Comparison of ENCODE assay signal across 15 cellular contexts in the genomic region with DNA sequence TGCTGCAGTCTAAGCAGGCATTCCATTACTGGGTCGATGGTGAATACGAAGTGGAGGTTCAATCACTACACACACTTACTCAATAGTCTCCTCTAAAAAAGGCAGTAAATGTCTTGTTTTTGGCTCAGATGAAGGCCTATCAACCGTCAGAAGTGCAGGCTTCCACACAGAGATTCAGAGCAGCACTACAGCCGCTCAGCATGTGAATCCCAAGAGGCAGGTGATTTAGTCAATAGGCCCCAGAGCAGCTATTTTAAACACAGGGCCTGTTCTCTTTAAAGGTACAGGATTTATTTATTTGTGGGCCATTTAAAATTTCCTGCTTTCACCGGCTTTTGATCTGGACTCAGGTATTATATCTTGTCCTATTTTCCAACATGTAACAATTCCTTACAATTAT.
DNase-seq lines count a peak whose midpoint lies in the region.
"Had no signal": no experiment of that assay in that cellular context is flagged by ENCODE, and none has a peak within 500 bp of the region (broad histone marks: within the 10 kb centered on the region; RNA-seq: fewer than 3 reads in every experiment).

No MANE protein-coding gene starts in this region.

- H3K4me1 Mint-ChIP-seq in activated naive CD4-positive, alpha-beta T cell treated with anti-CD3 and anti-CD28 coated beads, Interleukin-2, amount 10 ng/mL, durations not matched to agents 7 days and 5 days: no peaks in the 10 kb centered on the region
- H3K4me1 Mint-ChIP-seq: CD8-positive, alpha-beta memory T cell; T-helper 17 cell had no signal

- in situ Hi-C loops in G401 (cut with HindIII; ENCODE audit: low sequenced_read_pairs): no loop called here

- H3K36me3 Mint-ChIP-seq in activated naive CD4-positive, alpha-beta T cell treated with anti-CD3 and anti-CD28 coated beads, Interleukin-2, amount 10 ng/mL, durations not matched to agents 7 days and 5 days: no peaks in the 10 kb centered on the region
- H3K36me3 Mint-ChIP-seq: CD8-positive, alpha-beta memory T cell had no signal

- CTCF ChIA-PET in activated naive CD4-positive, alpha-beta T cell treated with anti-CD3 and anti-CD28 coated beads, Interleukin-2, amount 10 ng/mL, durations not matched to agents 7 days and 5 days (lab: Charles Lee): no interaction called here

- H3K27ac Mint-ChIP-seq in activated naive CD4-positive, alpha-beta T cell treated with anti-CD3 and anti-CD28 coated beads, Interleukin-2, amount 10 ng/mL, durations not matched to agents 7 days and 5 days: no peak overlapping the region
- H3K27ac Mint-ChIP-seq: CD8-positive, alpha-beta memory T cell; T-helper 17 cell had no signal

- no peaks in the 10 kb centered on the region for H3K27me3 Mint-ChIP-seq in activated naive CD4-positive, alpha-beta T cell treated with anti-CD3 and anti-CD28 coated beads, Interleukin-2, amount 10 ng/mL, durations not matched to agents 7 days and 5 days
- H3K27me3 Mint-ChIP-seq: T-helper 17 cell had no signal

- peak; percentile 19 for DNase-seq in G401 (ENCODE audit: low spot score)
- peak; percentile 67 for DNase-seq in NCI-H1092 treated with DMSO at 0.1 percent for 48 hours (lab: John Stamatoyannopoulos, UW)
- DNase-seq in NCI-H2107 treated with DMSO at 0.1 percent for 48 hours (lab: John Stamatoyannopoulos, UW; ENCODE audit: unreplicated experiment): peak; percentile 86
- peak; percentile 25 for DNase-seq in cerebellum (ENCODE audit: low spot score)
- DNase-seq in activated naive CD4-positive, alpha-beta T cell treated with anti-CD3 and anti-CD28 coated beads, Interleukin-2, amount 10 ng/mL, durations not matched to agents 7 days and 5 days: no peak
- DNase-seq in NCI-H1048 (lab: John Stamatoyannopoulos, UW): no peak
- DNase-seq in hypothalamus (lab: John Stamatoyannopoulos, UW): no peak
- DNase-seq: CD8-positive, alpha-beta memory T cell; DND-41; GM23248; MM.1S; NCI-H1105 treated with DMSO at 0.1 percent for 48 hours; NCI-H2171; NCI-H446 treated with DMSO at 0.1 percent for 48 hours; T-helper 17 cell had no signal

- no peak overlapping the region for H3K4me3 Mint-ChIP-seq in activated naive CD4-positive, alpha-beta T cell treated with anti-CD3 and anti-CD28 coated beads, Interleukin-2, amount 10 ng/mL, durations not matched to agents 7 days and 5 days
- H3K4me3 Mint-ChIP-seq: CD8-positive, alpha-beta memory T cell; T-helper 17 cell had no signal

- peaks cover 4% of the 10 kb centered on the region for H3K9me3 Mint-ChIP-seq in activated naive CD4-positive, alpha-beta T cell treated with anti-CD3 and anti-CD28 coated beads, Interleukin-2, amount 10 ng/mL, durations not matched to agents 7 days and 5 days

Comparison
In these comparisons a context has a peak if more than half of its experiments do, and no peak if none do; other contexts are left out.
1. DNase-seq: peak in G401 (single experiment), NCI-H1092 treated with DMSO at 0.1 percent for 48 hours (single experiment), NCI-H2107 treated with DMSO at 0.1 percent for 48 hours (single experiment) and cerebellum (single experiment); none in activated naive CD4-positive, alpha-beta T cell treated with anti-CD3 and anti-CD28 coated beads, Interleukin-2, amount 10 ng/mL, durations not matched to agents 7 days and 5 days (single experiment), NCI-H1048 (single experiment) and hypothalamus (0 of 51).